In genomic region chr2:178522950-178523595, GRCh38 we compare ENCODE assay signal across 7 cellular contexts. TPM values are rescaled to one million over a fixed set of nuclear protein-coding genes. Genes with fewer than 3 reads are reported as not detected.
DNase-seq lines count a peak whose midpoint lies in the region; ATAC-seq and TF ChIP-seq lines count a peak whose summit lies in the region.

No MANE protein-coding gene starts in this region.

- peak; percentile 66 for TF ChIP-seq POLR2A in GM15510 (IDR thresholded peaks at IDR 0.05; ENCODE audit: borderline replicate concordance, extremely low read depth, insufficient read length)

- peak overlapping the region; percentile 73 for H3K4me3 ChIP-seq in kidney epithelial cell (ENCODE audit: low read depth, low read length)

- ATAC-seq in HG02852 (IDR thresholded peaks at IDR 0.05; ENCODE audit: unreplicated experiment), result peak; percentile 94

- peak; percentile 87 for TF ChIP-seq CTCF in kidney epithelial cell (IDR thresholded peaks at IDR 0.05; ENCODE audit: insufficient read depth, low read length, poor library complexity, severe bottlenecking)

- no peaks in the 10 kb centered on the region for H3K36me3 ChIP-seq in kidney epithelial cell (ENCODE audit: control insufficient read depth, insufficient read depth, low read length)

- DNase-seq in NCI-H2107 (lab: John Stamatoyannopoulos, UW) (peak; percentile 79), cerebellum (ENCODE audit: low spot score) (peak; percentile 52), kidney epithelial cell (ENCODE audit: low read depth) (peak; percentile 43)
- peak; percentile 71 for DNase-seq in activated CD4-positive, CD25-positive, alpha-beta regulatory T cell treated with anti-CD3 and anti-CD28 coated beads, Interleukin-2, amount 50 U/mL, for 72 hours
- DNase-seq in stimulated activated CD4-positive, alpha-beta T cell treated with anti-CD3 and anti-CD28 coated beads, Interleukin-15, amount 100 ng/mL, for 1 hour (ENCODE audit: low read depth in 1 of 2, low spot score in 1 of 2), result peak; percentile 54 to 59

- H3K27me3 ChIP-seq in kidney epithelial cell (ENCODE audit: control insufficient read depth, insufficient read depth, low read length), result no peaks in the 10 kb centered on the region

RNA-seq across cellular contexts. Expression of gene PLEKHA3, which starts 42.8 kb away (rescaled TPM):
- 15.2 TPM for total RNA-seq in cerebellum
- total RNA-seq in kidney epithelial cell, result 9.7 and 11.4 TPM in 2 replicates

RNA-seq across cellular contexts. Expression of gene FKBP7, which starts 44.7 kb away (rescaled TPM):
- total RNA-seq in cerebellum (12.6 TPM), kidney epithelial cell (17.5 and 24.6 TPM in 2 replicates)

Comparison
In these comparisons a context has a peak if more than half of its experiments do, and no peak if none do; other contexts are left out.
1. Peak in every context shown above with its lines: DNase-seq, ATAC-seq and H3K4me3 ChIP-seq.